In the genomic region with DNA sequence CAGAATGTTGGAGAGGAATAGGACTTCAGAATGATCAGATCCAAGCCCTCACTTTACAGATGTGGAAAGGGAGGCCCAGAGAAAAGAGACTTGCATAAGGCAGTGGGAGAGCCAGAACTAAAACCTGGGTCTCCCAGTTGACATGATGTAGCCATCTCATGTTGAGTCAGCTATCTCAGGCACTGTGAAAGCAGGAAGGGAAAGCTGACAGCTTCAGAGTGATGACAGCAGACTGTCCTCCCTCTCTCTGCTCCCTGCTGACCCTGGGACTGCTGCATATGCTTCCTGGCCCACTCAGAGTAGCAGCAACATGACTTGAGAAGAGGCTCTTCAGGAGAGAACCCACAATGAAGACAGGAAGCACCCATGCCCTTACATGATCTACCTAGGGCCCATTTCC, we compare ENCODE assay signal across 12 cellular contexts. TPM values are rescaled to one million over a fixed set of nuclear protein-coding genes. Genes with fewer than 3 reads are reported as not detected.
A peak's percentile ranks its signal among the peaks of the same experiment; 100 is the strongest.
DNase-seq lines count a peak whose midpoint lies in the region; ATAC-seq and TF ChIP-seq lines count a peak whose summit lies in the region.
"Had no signal": no experiment of that assay in that cellular context is flagged by ENCODE, and none has a peak within 500 bp of the region (broad histone marks: within the 10 kb centered on the region; RNA-seq: fewer than 3 reads in every experiment).

No MANE protein-coding gene starts in this region.

- intact Hi-C loops in esophagus muscularis mucosa (cut with DNase I), result no loop called here
- intact Hi-C loops in CD8-positive, alpha-beta T cell (cut with DNase I, micrococcal nuclease), result no loop called here

- TF ChIP-seq CTCF in GM20000 (IDR thresholded peaks at IDR 0.05; ENCODE audit: extremely low read depth, missing control alignments) (no peak), epithelial cell of esophagus (IDR thresholded peaks at IDR 0.05; ENCODE audit: insufficient read depth, low read depth, low read length, missing control alignments) (no peak), esophagus muscularis mucosa (IDR thresholded peaks at IDR 0.05) (no peak)
- no peak for TF ChIP-seq CTCF in CD8-positive, alpha-beta T cell (IDR thresholded peaks at IDR 0.05)

- no peak for TF ChIP-seq EP300 in esophagus muscularis mucosa (IDR thresholded peaks at IDR 0.05)

- H3K4me3 ChIP-seq in epithelial cell of esophagus (ENCODE audit: low read length) (no peak overlapping the region), esophagus muscularis mucosa (no peak overlapping the region)
- H3K4me3 ChIP-seq in CD8-positive, alpha-beta T cell (ENCODE audit: low read depth, low read length), result no peak overlapping the region
- H3K4me3 ChIP-seq: smooth muscle cell, thoracic aorta had no signal

- H3K27ac Mint-ChIP-seq in CD8-positive, alpha-beta T cell, result no peak overlapping the region

- H3K9me3 ChIP-seq in esophagus muscularis mucosa, result no peaks in the 10 kb centered on the region
- no peaks in the 10 kb centered on the region for H3K9me3 ChIP-seq in CD8-positive, alpha-beta T cell (ENCODE audit: low read length)
- H3K9me3 ChIP-seq: thoracic aorta had no signal

- no peak overlapping the region for H3K27ac ChIP-seq in esophagus muscularis mucosa (replicated peaks in 1 of 4)
- H3K27ac ChIP-seq in CD8-positive, alpha-beta T cell (ENCODE audit: low read depth, low read length), result no peak overlapping the region
- H3K27ac ChIP-seq: thoracic aorta had no signal

- no peaks in the 10 kb centered on the region for H3K27me3 Mint-ChIP-seq in CD8-positive, alpha-beta T cell (ENCODE audit: low read depth)

- TF ChIP-seq POLR2A in GM18505 (IDR thresholded peaks at IDR 0.05; ENCODE audit: borderline replicate concordance, extremely low read depth, insufficient read depth, insufficient read length), result no peak
- no peak for TF ChIP-seq POLR2A in esophagus muscularis mucosa (IDR thresholded peaks at IDR 0.05; ENCODE audit: low read depth)

- no peaks in the 10 kb centered on the region for H3K4me1 Mint-ChIP-seq in CD8-positive, alpha-beta T cell (ENCODE audit: low read depth)

- H3K4me3 Mint-ChIP-seq in CD8-positive, alpha-beta T cell, result no peak overlapping the region

- no peaks in the 10 kb centered on the region for H3K27me3 ChIP-seq in esophagus muscularis mucosa
- H3K27me3 ChIP-seq in CD8-positive, alpha-beta T cell (ENCODE audit: insufficient read depth, low read length), result no peaks in the 10 kb centered on the region

- peaks cover 4 to 11% (median 5%) of the 10 kb centered on the region in 4 donors for H3K4me1 ChIP-seq in esophagus muscularis mucosa
- H3K4me1 ChIP-seq in CD8-positive, alpha-beta T cell (ENCODE audit: insufficient read depth, low read length), result no peaks in the 10 kb centered on the region

- no peaks in the 10 kb centered on the region for H3K36me3 Mint-ChIP-seq in CD8-positive, alpha-beta T cell

- ATAC-seq in GM18505 (IDR thresholded peaks at IDR 0.05; ENCODE audit: unreplicated experiment), result peak; percentile 86
- ATAC-seq in HG03097 (IDR thresholded peaks at IDR 0.05; ENCODE audit: low FRiP score, unreplicated experiment), result peak; percentile 84
- no peak for ATAC-seq in CD8-positive, alpha-beta T cell

- no peaks in the 10 kb centered on the region for H3K9me3 Mint-ChIP-seq in CD8-positive, alpha-beta T cell

- CTCF ChIA-PET in CD8-positive, alpha-beta T cell (lab: Charles Lee), result no interaction called here

- POLR2A ChIA-PET in CD8-positive, alpha-beta T cell (lab: Charles Lee), result interaction anchor here (1.3 kb wide), 1 partner anchor 11 kb away, joined by 3 read pairs; no protein-coding TSS in a partner anchor

- DNase-seq in GM20000 (ENCODE audit: low spot score) (peak; percentile 66), epithelial cell of esophagus (ENCODE audit: low read depth) (peak; percentile 55), esophagus muscularis mucosa (ENCODE audit: extremely low spot score) (no peak), H4 (ENCODE audit: low spot score) (no peak), kidney glomerular epithelial cell (lab: John Stamatoyannopoulos, UW) (no peak)
- DNase-seq in CD8-positive, alpha-beta T cell, result no peak
- DNase-seq: DMS 273 treated with DMSO at 0.1 percent for 48 hours, kidney had no signal

- no peaks in the 10 kb centered on the region for H3K36me3 ChIP-seq in esophagus muscularis mucosa
- H3K36me3 ChIP-seq in CD8-positive, alpha-beta T cell (ENCODE audit: insufficient read depth, low read length), result no peaks in the 10 kb centered on the region
- H3K36me3 ChIP-seq: thoracic aorta had no signal

RNA-seq across cellular contexts. Expression of a gene that starts 14.7 kb away (rescaled TPM):
- 1 to 10 TPM; 4.6 to 6.1 (median 5.7) TPM for total RNA-seq in esophagus muscularis mucosa
- total RNA-seq in H4 (2014; rRNA removed; shearing (Covaris generic)), result 0.84 and 0.87 TPM in 2 replicates
- total RNA-seq in CD8-positive, alpha-beta T cell, result 1 to 10 TPM; 7.6 to 8.1 TPM

Comparison
In these comparisons a context has a peak if more than half of its experiments do, and no peak if none do; other contexts are left out.
1. DNase-seq: peak in GM20000 (single experiment) and epithelial cell of esophagus (single experiment); none in esophagus muscularis mucosa (single experiment), H4 (single experiment), CD8-positive, alpha-beta T cell (0 of 7) and kidney glomerular epithelial cell (single experiment).